Comparison of ENCODE assay signal across 9 cellular contexts in genomic region chr15:82081904-82082810, GRCh38. TPM values are rescaled to one million over a fixed set of nuclear protein-coding genes. Genes with fewer than 3 reads are reported as not detected.
DNase-seq lines count a peak whose midpoint lies in the region; ATAC-seq and TF ChIP-seq lines count a peak whose summit lies in the region.
"Had no signal": no experiment of that assay in that cellular context is flagged by ENCODE, and none has a peak within 500 bp of the region (broad histone marks: within the 10 kb centered on the region; RNA-seq: fewer than 3 reads in every experiment).

No MANE protein-coding gene starts in this region.

- H3K79me2 ChIP-seq in GM23338 (replicated peaks; ENCODE audit: insufficient read depth): no peaks in the 10 kb centered on the region

- H3K4me3 Mint-ChIP-seq in GM23338 (no peak overlapping the region), progenitor cell of endocrine pancreas (ENCODE audit: low read depth) (no peak overlapping the region), CD14-positive monocyte (no peak overlapping the region)

- peak; percentile 70 to 83 for TF ChIP-seq CTCF in GM23338 (conservative IDR thresholded peaks at IDR 0.05; ENCODE audit: low read depth in 2 of 2)
- TF ChIP-seq CTCF in NB4 (IDR thresholded peaks at IDR 0.05; ENCODE audit: low read depth, low read length): no peak
- peak; percentile 15 for TF ChIP-seq CTCF in cardiac fibroblast (IDR thresholded peaks at IDR 0.05; ENCODE audit: low read depth, low read length)
- peak; percentile 20 for TF ChIP-seq CTCF in progenitor cell of endocrine pancreas (IDR thresholded peaks at IDR 0.05; ENCODE audit: unreplicated experiment)
- no peak for TF ChIP-seq CTCF in CD14-positive monocyte (IDR thresholded peaks at IDR 0.05)

- intact Hi-C loops in head of caudate nucleus (cut with DNase I) (no loop called here), CD14-positive monocyte (cut with micrococcal nuclease) (no loop called here)

- ATAC-seq in GM23338: peak; percentile 91
- ATAC-seq: gastrocnemius medialis had no signal

- no peaks in the 10 kb centered on the region for H3K36me3 Mint-ChIP-seq in GM23338 (ENCODE audit: low read depth)
- no peaks in the 10 kb centered on the region for H3K36me3 Mint-ChIP-seq in progenitor cell of endocrine pancreas (ENCODE audit: insufficient read depth)
- no peaks in the 10 kb centered on the region for H3K36me3 Mint-ChIP-seq in CD14-positive monocyte

- DNase-seq in GM23338 (ENCODE audit: low spot score): peak; percentile 89
- peak; percentile 41 for DNase-seq in NB4 (ENCODE audit: low read depth)
- peak; percentile 74 to 76 for DNase-seq in cardiac fibroblast (ENCODE audit: low read depth in 2 of 2)
- DNase-seq in progenitor cell of endocrine pancreas (ENCODE audit: low spot score, unreplicated experiment): no peak
- no peak for DNase-seq in head of caudate nucleus
- no peak for DNase-seq in CD14-positive monocyte (ENCODE audit: low spot score)
- DNase-seq in kidney glomerular epithelial cell (lab: John Stamatoyannopoulos, UW): no peak
- no peak for DNase-seq in Kasumi-1 (lab: John Stamatoyannopoulos, UW)
- DNase-seq: gastrocnemius medialis had no signal

- H3K9me3 Mint-ChIP-seq in GM23338 (no peaks in the 10 kb centered on the region), progenitor cell of endocrine pancreas (ENCODE audit: low read depth) (no peaks in the 10 kb centered on the region), CD14-positive monocyte (peaks cover 0 to 3% (median 0%) of the 10 kb centered on the region in 7 donors)

- H3K27me3 Mint-ChIP-seq in GM23338 (ENCODE audit: insufficient read depth, low read depth, poor library complexity) (peaks cover 7% of the 10 kb centered on the region), progenitor cell of endocrine pancreas (peaks cover 20% of the 10 kb centered on the region), CD14-positive monocyte (ENCODE audit: low read depth in 3 of 3) (peaks cover 0 to 1% (median 1%) of the 10 kb centered on the region in 3 donors)

- H3K4me1 Mint-ChIP-seq in GM23338 (peaks cover 7% of the 10 kb centered on the region), progenitor cell of endocrine pancreas (ENCODE audit: low read depth) (no peaks in the 10 kb centered on the region), CD14-positive monocyte (no peaks in the 10 kb centered on the region)

- H3K27me3 ChIP-seq in GM23338 (ENCODE audit: insufficient read depth): no peaks in the 10 kb centered on the region
- H3K27me3 ChIP-seq: gastrocnemius medialis had no signal

- H3F3A ChIP-seq in GM23338 (replicated peaks; ENCODE audit: low read depth): no peaks in the 10 kb centered on the region; the same call in 1 of the 2 replicates

- H3K36me3 ChIP-seq in GM23338 (ENCODE audit: insufficient read depth): no peaks in the 10 kb centered on the region
- H3K36me3 ChIP-seq: gastrocnemius medialis had no signal

- peak overlapping the region; percentile 95 for H2AFZ ChIP-seq in GM23338

- no peaks in the 10 kb centered on the region for H3K9me2 ChIP-seq in GM23338 (ENCODE audit: insufficient read depth)

- H4K20me1 ChIP-seq in GM23338 (replicated peaks; ENCODE audit: insufficient read depth): no peaks in the 10 kb centered on the region

- no peak overlapping the region for H3K27ac ChIP-seq in GM23338 (ENCODE audit: low read depth)
- H3K27ac ChIP-seq: gastrocnemius medialis had no signal

- H3K4me2 ChIP-seq in GM23338: no peak overlapping the region

- no peak for TF ChIP-seq POLR2A in NB4 (IDR thresholded peaks at IDR 0.05; ENCODE audit: extremely low read depth, insufficient read length)

- H3K4me1 ChIP-seq in GM23338 (ENCODE audit: insufficient read depth): no peaks in the 10 kb centered on the region
- H3K4me1 ChIP-seq: gastrocnemius medialis had no signal

- H3K4me3 ChIP-seq in GM23338 (no peak overlapping the region), NB4 (ENCODE audit: low read depth, low read length) (no peak overlapping the region), cardiac fibroblast (replicated peaks in 1 of 2; ENCODE audit: low read depth in 2 of 2, low read length in 2 of 2) (no peak overlapping the region)
- H3K4me3 ChIP-seq: gastrocnemius medialis had no signal

- H3K27ac Mint-ChIP-seq in GM23338 (peak overlapping the region; percentile 63), progenitor cell of endocrine pancreas (no peak overlapping the region), CD14-positive monocyte (peak overlapping the region in 1 of 7 donors; percentile 68)

TF ChIP-seq in GM23338, 12 proteins besides CTCF, POLR2A, EP300 and RAD21:
- TF ChIP-seq STAT1 (IDR thresholded peaks at IDR 0.05; ENCODE audit: unreplicated experiment) (no peak), ETS1 (IDR thresholded peaks at IDR 0.05) (no peak)
TF ChIP-seq in GM23338: peak in this region for 0.

RNA-seq across cellular contexts. Expression of gene MEX3B, which starts 36.3 kb away (rescaled TPM):
- 15.7 and 16.2 TPM in 2 replicates for total RNA-seq in GM23338 (2014; rRNA removed; shearing (Covaris generic))
- 5.3 TPM in 2 replicates for polyA plus RNA-seq in GM23338 (2016; fragmentation: Nextera tagmentation; extraction: Ambion mirVana)
- 21.9 and 22.4 TPM in 2 replicates for total RNA-seq in progenitor cell of endocrine pancreas
- under 1 TPM in 1 of 2 donors, not detected in 1; 0.05 TPM for polyA plus RNA-seq in CD14-positive monocyte

Comparison
In these comparisons a context has a peak if more than half of its experiments do, and no peak if none do; other contexts are left out.
1. DNase-seq: peak in GM23338 (single experiment), NB4 (single experiment) and cardiac fibroblast (2 of 2); none in progenitor cell of endocrine pancreas (single experiment), head of caudate nucleus (0 of 42), CD14-positive monocyte (single experiment), kidney glomerular epithelial cell (single experiment) and Kasumi-1 (0 of 2).
2. CTCF ChIP-seq: peak in GM23338 (2 of 2), cardiac fibroblast (single experiment) and progenitor cell of endocrine pancreas (single experiment); none in NB4 (single experiment) and CD14-positive monocyte (single experiment).